In genomic region chr1:226404063-226404903, GRCh38 we compare ENCODE assay signal across 10 cellular contexts. TPM values are rescaled to one million over a fixed set of nuclear protein-coding genes. Genes with fewer than 3 reads are reported as not detected.
DNase-seq lines count a peak whose midpoint lies in the region; ATAC-seq and TF ChIP-seq lines count a peak whose summit lies in the region.
"Had no signal": no experiment of that assay in that cellular context is flagged by ENCODE, and none has a peak within 500 bp of the region (broad histone marks: within the 10 kb centered on the region; RNA-seq: fewer than 3 reads in every experiment).

No MANE protein-coding gene starts in this region.

- H3K9me3 Mint-ChIP-seq in CD14-positive monocyte = peaks cover 0 to 2% (median 0%) of the 10 kb centered on the region in 7 donors
- H3K9me3 Mint-ChIP-seq in activated B cell treated with CpG ODN at 0.5 μM for 24 hours = no peaks in the 10 kb centered on the region

- H3K4me1 Mint-ChIP-seq in CD14-positive monocyte (peaks cover 42% of the 10 kb centered on the region), activated B cell treated with CpG ODN at 0.5 μM for 24 hours (peaks cover 88% of the 10 kb centered on the region)

- no peaks in the 10 kb centered on the region for H3K27me3 ChIP-seq in GM06990 (replicated peaks; ENCODE audit: control insufficient read depth, insufficient read depth, low read length)
- H3K27me3 ChIP-seq in ascending aorta = no peaks in the 10 kb centered on the region
- H3K27me3 ChIP-seq: testis had no signal

- intact Hi-C loops in CD14-positive monocyte (cut with micrococcal nuclease) = no loop called here
- intact Hi-C loops in activated B cell treated with CpG ODN at 0.5 μM for 24 hours (cut with micrococcal nuclease) = no loop called here
- intact Hi-C loops in ascending aorta (cut with DNase I) = no loop called here

- H3K9me3 ChIP-seq in iPS-18c (ENCODE audit: control insufficient read depth, insufficient read depth, low read length) (peaks cover 3% of the 10 kb centered on the region), ascending aorta (no peaks in the 10 kb centered on the region)
- H3K9me3 ChIP-seq: testis had no signal

- ATAC-seq in activated B cell treated with CpG ODN at 0.5 μM for 24 hours (ENCODE audit: low read depth) (no peak), GM21786 (IDR thresholded peaks at IDR 0.05; ENCODE audit: unreplicated experiment) (no peak)

- H3K36me3 Mint-ChIP-seq in CD14-positive monocyte = peaks cover 29 to 31% of the 10 kb centered on the region in 2 donors
- peaks cover 50% of the 10 kb centered on the region for H3K36me3 Mint-ChIP-seq in activated B cell treated with CpG ODN at 0.5 μM for 24 hours (ENCODE audit: low read depth)

- no peak for DNase-seq in CD14-positive monocyte (ENCODE audit: low spot score)
- DNase-seq in GM06990 (ENCODE audit: extremely low read depth, insufficient read length) = no peak
- DNase-seq in activated B cell treated with CpG ODN at 0.5 μM for 24 hours = no peak
- no peak for DNase-seq in ascending aorta (ENCODE audit: low spot score in 2 of 2)
- no peak for DNase-seq in NCI-H2196 (lab: John Stamatoyannopoulos, UW; ENCODE audit: unreplicated experiment)
- DNase-seq in GM19240 (ENCODE audit: insufficient read length, low spot score) = no peak
- DNase-seq: PC-9, testis had no signal

- H3K4me3 Mint-ChIP-seq in CD14-positive monocyte (no peak overlapping the region), activated B cell treated with CpG ODN at 0.5 μM for 24 hours (peak overlapping the region; percentile 98)

- H3K27ac ChIP-seq in ascending aorta = no peak overlapping the region
- H3K27ac ChIP-seq: PC-9, testis had no signal

- no peak for TF ChIP-seq CTCF in CD14-positive monocyte (IDR thresholded peaks at IDR 0.05)
- TF ChIP-seq CTCF in GM06990 (IDR thresholded peaks at IDR 0.05; ENCODE audit: insufficient read depth, low read length, poor library complexity, severe bottlenecking) = no peak
- no peak for TF ChIP-seq CTCF in activated B cell treated with CpG ODN at 0.5 μM for 24 hours (IDR thresholded peaks at IDR 0.05)
- TF ChIP-seq CTCF in ascending aorta (IDR thresholded peaks at IDR 0.05) = no peak

- H3K36me3 ChIP-seq in GM06990 (ENCODE audit: control insufficient read depth, insufficient read depth, low read length) = peaks cover 21% of the 10 kb centered on the region
- peaks cover 23 to 34% of the 10 kb centered on the region in 2 donors for H3K36me3 ChIP-seq in ascending aorta

- H3K27ac Mint-ChIP-seq in CD14-positive monocyte = peak overlapping the region in 4 of 7 donors; percentile 31 to 76 (median 53)
- peak overlapping the region; percentile 96 for H3K27ac Mint-ChIP-seq in activated B cell treated with CpG ODN at 0.5 μM for 24 hours

- H3K4me1 ChIP-seq in ascending aorta = peaks cover 8 to 19% of the 10 kb centered on the region in 2 donors

- POLR2A ChIA-PET in activated B cell treated with CpG ODN at 0.5 μM for 24 hours (lab: Charles Lee) = interaction anchor here (0.5 to 1.9 kb wide), 6 partner anchors 33 to 373 kb away, joined by 3 to 4 read pairs (median 3); no protein-coding TSS in a partner anchor

- H3K27me3 Mint-ChIP-seq in CD14-positive monocyte (ENCODE audit: low read depth in 3 of 3) (no peaks in the 10 kb centered on the region), activated B cell treated with CpG ODN at 0.5 μM for 24 hours (no peaks in the 10 kb centered on the region)

- peak overlapping the region; percentile 88 for H3K4me3 ChIP-seq in GM06990 (replicated peaks; ENCODE audit: low read depth, low read length)
- H3K4me3 ChIP-seq in iPS-18c (ENCODE audit: insufficient read depth, low read depth, low read length) = peak overlapping the region; percentile 25
- no peak overlapping the region for H3K4me3 ChIP-seq in ascending aorta
- H3K4me3 ChIP-seq: PC-9, testis had no signal

- CTCF ChIA-PET in activated B cell treated with CpG ODN at 0.5 μM for 24 hours (lab: Charles Lee) = interaction anchor here (1.2 kb wide), 2 partner anchors 223 to 281 kb away, joined by 3 read pairs; no protein-coding TSS in a partner anchor

RNA-seq across cellular contexts. Expression of gene PARP1, which starts 3.6 kb away (rescaled TPM):
- polyA plus RNA-seq in CD14-positive monocyte = 10 to 100 TPM; 17.7 to 23.3 TPM
- total RNA-seq in activated B cell treated with CpG ODN at 0.5 μM for 24 hours (232 and 260 TPM in 2 replicates), ascending aorta (37.1 TPM)

Comparison
In these comparisons a context has a peak if more than half of its experiments do, and no peak if none do; other contexts are left out.
1. H3K4me3 ChIP-seq: peak in GM06990 (single experiment) and iPS-18c (single experiment); none in ascending aorta (0 of 2).